In genomic region chr12:1880153-1880845, GRCh38 we compare ENCODE assay signal across 16 cellular contexts. TPM values are rescaled to one million over a fixed set of nuclear protein-coding genes. Genes with fewer than 3 reads are reported as not detected.
A peak's percentile ranks its signal among the peaks of the same experiment; 100 is the strongest.
DNase-seq lines count a peak whose midpoint lies in the region; ATAC-seq, FAIRE-seq and TF ChIP-seq lines count a peak whose summit lies in the region.
"Had no signal": no experiment of that assay in that cellular context is flagged by ENCODE, and none has a peak within 500 bp of the region (broad histone marks: within the 10 kb centered on the region; RNA-seq: fewer than 3 reads in every experiment).

No MANE protein-coding gene starts in this region.

- TF ChIP-seq POLR2A in A549 (IDR thresholded peaks at IDR 0.05; ENCODE audit: low read length) = no peak
- TF ChIP-seq POLR2A in HepG2 (IDR thresholded peaks at IDR 0.05; ENCODE audit: insufficient read depth in 1 of 2, low read depth in 2 of 2, low read length in 2 of 2) = no peak
- no peak for TF ChIP-seq POLR2A in testis (IDR thresholded peaks at IDR 0.05)

- intact Hi-C loops in HepG2 (cut with micrococcal nuclease; ENCODE audit: unreplicated experiment) = no loop called here
- intact Hi-C loops in testis (cut with DNase I; ENCODE audit: low total_unique reads) = no loop called here

- no peak for DNase-seq in A549 (ENCODE audit: low read depth in 1 of 2, low spot score in 1 of 2)
- peak; percentile 1 for DNase-seq in Daoy (ENCODE audit: low read depth)
- peak; percentile 39 for DNase-seq in ecto neural progenitor cell (ENCODE audit: low spot score)
- DNase-seq in HepG2 (ENCODE audit: low spot score) = no peak
- DNase-seq in GDM1 (lab: John Stamatoyannopoulos, UW) = no peak
- no peak for DNase-seq in testis
- no peak for DNase-seq in glomerular visceral epithelial cell (ENCODE audit: extremely low spot score)
- no peak for DNase-seq in MM.1S
- DNase-seq: ACHN; CD4-positive, CD25-positive, alpha-beta regulatory T cell; DMS53; NCI-H1436 treated with DMSO at 0.1 percent for 48 hours; NCI-H2081; NCI-H510A treated with DMSO at 0.1 percent for 48 hours had no signal

- H3K4me3 ChIP-seq in A549 = no peak overlapping the region
- no peak overlapping the region for H3K4me3 ChIP-seq in HepG2 (replicated peaks in 1 of 3; ENCODE audit: insufficient read depth in 1 of 3, low read depth in 2 of 3, low read length in 3 of 3)
- no peak overlapping the region for H3K4me3 ChIP-seq in testis
- no peak overlapping the region for H3K4me3 ChIP-seq in MM.1S (ENCODE audit: low read length)

- POLR2A ChIA-PET in A549 (lab: Yijun Ruan, JAX) (no interaction called here), HepG2 (lab: Yijun Ruan, JAX) (no interaction called here)

- no peaks in the 10 kb centered on the region for H3K4me1 ChIP-seq in A549
- peaks cover 36% of the 10 kb centered on the region for H3K4me1 ChIP-seq in HepG2 (ENCODE audit: insufficient read depth, low read length)
- no peaks in the 10 kb centered on the region for H3K4me1 ChIP-seq in testis
- H3K4me1 ChIP-seq in MM.1S (ENCODE audit: low read length) = no peaks in the 10 kb centered on the region

- no peak for TF ChIP-seq CTCF in A549 (IDR thresholded peaks at IDR 0.05)
- no peak for TF ChIP-seq CTCF in HepG2 (CRISPR knock-in tag; IDR thresholded peaks at IDR 0.05)
- TF ChIP-seq CTCF in testis (IDR thresholded peaks at IDR 0.05) = no peak
- no peak for TF ChIP-seq CTCF in MM.1S (IDR thresholded peaks at IDR 0.05; ENCODE audit: low read length)

- 63% methylated on average over 18 of the region's 18 CpGs for WGBS in A549 (ENCODE audit: missing lambda C conversion rate)
- 37% methylated on average over 13 of the region's 18 CpGs for WGBS in HepG2 (ENCODE audit: low lambda C conversion rate)
- 87% methylated on average over 15 to 18 of the region's 18 CpGs for WGBS in testis, 2 donors

- CTCF ChIA-PET in A549 (lab: Yijun Ruan, JAX) (interaction anchor here (0.7 to 1.9 kb wide), 2 partner anchors 60 to 69 kb away, joined by 3 to 7 read pairs; no protein-coding TSS in a partner anchor), HepG2 (lab: Yijun Ruan, JAX; ENCODE audit: low intra/inter-chr PET ratio, low total read pairs) (no interaction called here)

- BruUV-seq in HepG2 (replicated peaks; lab: Mats Ljungman, UMichigan) = no TSS peak

- H3K9ac ChIP-seq in HepG2 (ENCODE audit: insufficient read depth, low read depth, low read length) (no peak overlapping the region), MM.1S (ENCODE audit: low read length) (no peak overlapping the region)

- H3K36me3 ChIP-seq in HepG2 (replicated peaks in 1 of 2; ENCODE audit: control insufficient read depth in 1 of 2, insufficient read depth in 2 of 2, low read length in 2 of 2) (no peaks in the 10 kb centered on the region), testis (ENCODE audit: low read depth, missing control alignments) (no peaks in the 10 kb centered on the region), MM.1S (replicated peaks; ENCODE audit: insufficient read depth, low read length) (no peaks in the 10 kb centered on the region)

- TF ChIP-seq RAD21 in A549 (conservative IDR thresholded peaks at IDR 0.05 in 1 of 2, IDR thresholded peaks at IDR 0.05 in 1 of 2) (no peak), HepG2 (CRISPR knock-in tag; IDR thresholded peaks at IDR 0.05) (no peak)

- H3F3A ChIP-seq in MM.1S (ENCODE audit: insufficient read depth, low read length) = no peaks in the 10 kb centered on the region

- ATAC-seq in A549 = no peak
- no peak for ATAC-seq in HepG2
- ATAC-seq: HCT116 had no signal

- TF ChIP-seq EP300 in A549 (IDR thresholded peaks at IDR 0.05) (no peak), HepG2 (IDR thresholded peaks at IDR 0.05; ENCODE audit: low read depth in 2 of 2, low read length in 2 of 2) (no peak), HepG2 (CRISPR knock-in tag; IDR thresholded peaks at IDR 0.05; ENCODE audit: borderline replicate concordance) (no peak)

- H3K9me2 ChIP-seq in MM.1S (replicated peaks; ENCODE audit: insufficient read depth, low read length) = no peaks in the 10 kb centered on the region

- peaks cover 6 to 39% of the 10 kb centered on the region in 2 experiments for H3K27me3 ChIP-seq in HepG2 (ENCODE audit: control insufficient read depth in 1 of 2, insufficient read depth in 2 of 2, low read length in 2 of 2)
- no peaks in the 10 kb centered on the region for H3K27me3 ChIP-seq in testis
- no peaks in the 10 kb centered on the region; the same call in 1 of the 2 replicates for H3K27me3 ChIP-seq in MM.1S (replicated peaks; ENCODE audit: insufficient read depth, low read length)

- no peak overlapping the region for H3K4me2 ChIP-seq in A549
- H3K4me2 ChIP-seq in HepG2 (ENCODE audit: low read depth, low read length) = no peak overlapping the region
- no peak overlapping the region for H3K4me2 ChIP-seq in MM.1S (ENCODE audit: low read depth, low read length)

- H4K20me1 ChIP-seq in HepG2 (ENCODE audit: insufficient read depth, low read length) (no peaks in the 10 kb centered on the region), MM.1S (ENCODE audit: insufficient read depth, low read length) (no peaks in the 10 kb centered on the region)

- H2AFZ ChIP-seq in HepG2 (ENCODE audit: low read length) (no peak overlapping the region), MM.1S (ENCODE audit: low read length) (no peak overlapping the region)

- no peak for FAIRE-seq in A549 (lab: Jason Lieb, UNC)
- no peak for FAIRE-seq in HepG2 (lab: Jason Lieb, UNC)

- H3K79me2 ChIP-seq in HepG2 (ENCODE audit: insufficient read depth, low read length) (no peaks in the 10 kb centered on the region), MM.1S (ENCODE audit: low read length) (no peaks in the 10 kb centered on the region)

- H3K9me3 ChIP-seq in A549 (no peaks in the 10 kb centered on the region), HepG2 (ENCODE audit: low read length) (no peaks in the 10 kb centered on the region), testis (no peaks in the 10 kb centered on the region), MM.1S (replicated peaks; ENCODE audit: insufficient read depth, low read length) (no peaks in the 10 kb centered on the region)

- H3K27ac ChIP-seq in A549 (no peak overlapping the region), HepG2 (ENCODE audit: extremely low read length, insufficient read depth, low read length) (no peak overlapping the region), testis (no peak overlapping the region), MM.1S (ENCODE audit: low read length) (no peak overlapping the region)

- in situ Hi-C loops in HepG2 (cut with HindIII; ENCODE audit: extremely low pct_ligation_motif_present, low pct_unique_long_range_greater_than_20kb) = no loop called here

RNA-seq across cellular contexts. Expression of gene CACNA2D4, which starts 38.2 kb away (rescaled TPM):
- polyA plus RNA-seq in A549 (2011; rRNA removed) (not detected in 2 replicates), A549 (2017; fragmentation: RNase III; extraction: RNeasy Plus Mini Kit Qiagen cat#74134 plus additional on column Dnase treatment) (not detected in 3 replicates), HepG2 (2011; rRNA removed) (136 and 160 TPM in 2 replicates), testis (ENCODE audit: insufficient read depth, low read depth, low replicate concordance) (10.8 TPM)
- not detected in 2 replicates for polyA plus RNA-seq in A549 (2012; cell fraction: cytosol; rRNA removed)
- polyA plus RNA-seq in A549 (2012; cell fraction: nucleus; rRNA removed) = 0.05 TPM in 1 of 2 replicates, not detected in the other
- polyA minus RNA-seq in A549 (2011; rRNA and poly(A)+ RNA removed) = not detected in 2 replicates
- 0.74 TPM in 1 of 2 replicates, not detected in the other for total RNA-seq in Daoy (2014; rRNA removed; shearing (Covaris generic))
- total RNA-seq in HepG2 (2016; rRNA removed; fragmentation: Illumina TruSeq; extraction: Trizol) (7.2 and 14.2 TPM in 2 replicates), testis (10 to 100 TPM; 15.8 to 18.3 TPM)
- total RNA-seq in HepG2 (2016; cell fraction: cytosol; rRNA removed; fragmentation: Illumina TruSeq; extraction: Trizol; ENCODE audit: low read depth) = 8.0 and 8.7 TPM in 2 replicates
- 8.0 and 14.5 TPM in 2 replicates for total RNA-seq in HepG2 (2016; cell fraction: insoluble cytoplasmic fraction; rRNA removed; fragmentation: Illumina TruSeq; extraction: Trizol)
- total RNA-seq in HepG2 (2016; cell fraction: membrane; rRNA removed; fragmentation: Illumina TruSeq; extraction: Trizol) = 14.1 and 16.1 TPM in 2 replicates
- 15.5 and 18.8 TPM in 2 replicates for total RNA-seq in HepG2 (2016; cell fraction: nucleus; rRNA removed; fragmentation: Illumina TruSeq; extraction: Trizol)
- 115 and 149 TPM in 2 replicates for polyA plus RNA-seq in HepG2 (2011; cell fraction: cytosol; rRNA removed)
- polyA plus RNA-seq in HepG2 (2011; cell fraction: nucleus; rRNA removed) = 402 and 439 TPM in 2 replicates
- 73.6 and 103 TPM in 2 replicates for polyA plus RNA-seq in HepG2 (2012)
- 7.6 and 9.3 TPM in 2 replicates for polyA plus RNA-seq in HepG2 (2016; cell fraction: cytosol; fragmentation: Illumina TruSeq; extraction: Trizol; ENCODE audit: low read depth)
- 10.4 and 11.5 TPM in 2 replicates for polyA plus RNA-seq in HepG2 (2016; cell fraction: insoluble cytoplasmic fraction; fragmentation: Illumina TruSeq; extraction: Trizol; ENCODE audit: low read depth)
- 13.7 and 16.7 TPM in 2 replicates for polyA plus RNA-seq in HepG2 (2016; cell fraction: membrane; fragmentation: Illumina TruSeq; extraction: Trizol; ENCODE audit: low read depth)
- polyA plus RNA-seq in HepG2 (2016; cell fraction: nucleus; fragmentation: Illumina TruSeq; extraction: Trizol; ENCODE audit: insufficient read depth, low read depth) = 27.6 and 41.2 TPM in 2 replicates
- polyA minus RNA-seq in HepG2 (2011; rRNA and poly(A)+ RNA removed; ENCODE audit: low replicate concordance) = 202 TPM in 1 of 2 replicates, not detected in the other
- polyA minus RNA-seq in HepG2 (2011; cell fraction: cytosol; rRNA and poly(A)+ RNA removed) = 42.4 and 44.5 TPM in 2 replicates
- 135 and 155 TPM in 2 replicates for polyA minus RNA-seq in HepG2 (2011; cell fraction: nucleus; rRNA and poly(A)+ RNA removed)
- total RNA-seq: SK-MEL-5 had no signal

RNA-seq across cellular contexts. Expression of gene LRTM2, which starts 59.9 kb away (rescaled TPM):
- polyA plus RNA-seq in A549 (2011; rRNA removed) = not detected in 2 replicates
- polyA plus RNA-seq in A549 (2012; cell fraction: cytosol; rRNA removed) = 0.03 TPM in 1 of 2 replicates, not detected in the other
- polyA plus RNA-seq in A549 (2012; cell fraction: nucleus; rRNA removed) = 0.02 TPM in 1 of 2 replicates, not detected in the other
- polyA plus RNA-seq in A549 (2017; fragmentation: RNase III; extraction: RNeasy Plus Mini Kit Qiagen cat#74134 plus additional on column Dnase treatment) = not detected in 3 replicates
- not detected in 2 replicates for polyA minus RNA-seq in A549 (2011; rRNA and poly(A)+ RNA removed)
- 0.36 TPM in 1 of 2 replicates, not detected in the other for total RNA-seq in Daoy (2014; rRNA removed; shearing (Covaris generic))
- not detected in 2 replicates for total RNA-seq in HepG2 (2016; rRNA removed; fragmentation: Illumina TruSeq; extraction: Trizol)
- total RNA-seq in HepG2 (2016; cell fraction: cytosol; rRNA removed; fragmentation: Illumina TruSeq; extraction: Trizol; ENCODE audit: low read depth) = not detected in 2 replicates
- total RNA-seq in HepG2 (2016; cell fraction: insoluble cytoplasmic fraction; rRNA removed; fragmentation: Illumina TruSeq; extraction: Trizol) = not detected in 2 replicates
- total RNA-seq in HepG2 (2016; cell fraction: membrane; rRNA removed; fragmentation: Illumina TruSeq; extraction: Trizol) = not detected in 2 replicates
- total RNA-seq in HepG2 (2016; cell fraction: nucleus; rRNA removed; fragmentation: Illumina TruSeq; extraction: Trizol) = not detected in 2 replicates
- polyA plus RNA-seq in HepG2 (2011; rRNA removed) = 0.09 and 0.17 TPM in 2 replicates
- 0.09 TPM in 2 replicates for polyA plus RNA-seq in HepG2 (2011; cell fraction: cytosol; rRNA removed)
- 0.39 and 0.76 TPM in 2 replicates for polyA plus RNA-seq in HepG2 (2011; cell fraction: nucleus; rRNA removed)
- polyA plus RNA-seq in HepG2 (2012) = 0.16 and 0.17 TPM in 2 replicates
- polyA plus RNA-seq in HepG2 (2016; cell fraction: cytosol; fragmentation: Illumina TruSeq; extraction: Trizol; ENCODE audit: low read depth) = not detected in 2 replicates
- not detected in 2 replicates for polyA plus RNA-seq in HepG2 (2016; cell fraction: insoluble cytoplasmic fraction; fragmentation: Illumina TruSeq; extraction: Trizol; ENCODE audit: low read depth)
- not detected in 2 replicates for polyA plus RNA-seq in HepG2 (2016; cell fraction: membrane; fragmentation: Illumina TruSeq; extraction: Trizol; ENCODE audit: low read depth)
- not detected in 2 replicates for polyA plus RNA-seq in HepG2 (2016; cell fraction: nucleus; fragmentation: Illumina TruSeq; extraction: Trizol; ENCODE audit: insufficient read depth, low read depth)
- polyA minus RNA-seq in HepG2 (2011; rRNA and poly(A)+ RNA removed; ENCODE audit: low replicate concordance) = 0.40 TPM in 1 of 2 replicates, not detected in the other
- not detected in 2 replicates for polyA minus RNA-seq in HepG2 (2011; cell fraction: cytosol; rRNA and poly(A)+ RNA removed)
- not detected in 2 replicates for polyA minus RNA-seq in HepG2 (2011; cell fraction: nucleus; rRNA and poly(A)+ RNA removed)
- total RNA-seq in testis = under 1 TPM; 0.39 to 0.43 TPM
- 0.96 TPM for polyA plus RNA-seq in testis (ENCODE audit: insufficient read depth, low read depth, low replicate concordance)
- total RNA-seq: CD4-positive, CD25-positive, alpha-beta regulatory T cell; SK-MEL-5 had no signal
- polyA plus RNA-seq: CD4-positive, CD25-positive, alpha-beta regulatory T cell had no signal

Comparison
In these comparisons a context has a peak if more than half of its experiments do, and no peak if none do; other contexts are left out.
1. DNase-seq: peak in Daoy (single experiment) and ecto neural progenitor cell (single experiment); none in A549 (0 of 2), HepG2 (single experiment), GDM1 (single experiment), testis (single experiment), glomerular visceral epithelial cell (single experiment) and MM.1S (single experiment).
2. Of the 38 proteins assayed by ChIP-seq in both HepG2 and A549: peak only in HepG2: NFE2L2; only in A549: none; in both: none; in neither: 36; mixed calls (peak in some experiments, not most) for 1.